Comparison of ENCODE assay signal across 1 cellular context in genomic region chr1:1597275-1597930, GRCh38.
TF ChIP-seq lines count a peak whose summit lies in the region.

No MANE protein-coding gene starts in this region.

TF ChIP-seq in SK-N-SH, 30 proteins besides CTCF, POLR2A, EP300 and RAD21 (continued from another document):
- TF ChIP-seq IRF3 (IDR thresholded peaks at IDR 0.05; ENCODE audit: low read depth, low read length), result no peak
TF ChIP-seq in SK-N-SH: peak in this region for 0.
